15 cellular contexts compared by ENCODE assay signal in genomic region chr14:24178399-24179178, GRCh38. TPM values are rescaled to one million over a fixed set of nuclear protein-coding genes. Genes with fewer than 3 reads are reported as not detected.
DNase-seq lines count a peak whose midpoint lies in the region; ATAC-seq and TF ChIP-seq lines count a peak whose summit lies in the region.
"Had no signal": no experiment of that assay in that cellular context is flagged by ENCODE, and none has a peak within 500 bp of the region (broad histone marks: within the 10 kb centered on the region; RNA-seq: fewer than 3 reads in every experiment).

No MANE protein-coding gene starts in this region.

- H3K27me3 ChIP-seq in hepatocyte (no peaks in the 10 kb centered on the region), vagina (no peaks in the 10 kb centered on the region)
- H3K27me3 ChIP-seq: breast epithelium, right atrium auricular region had no signal

- ATAC-seq in activated CD8-positive, alpha-beta memory T cell treated with anti-CD3 and anti-CD28 coated beads, Interleukin-2, amount 10 ng/mL, durations not matched to agents 7 days and 5 days, result no peak
- ATAC-seq: left ventricle myocardium superior; naive thymus-derived CD8-positive, alpha-beta T cell had no signal

- H3K4me1 ChIP-seq in hepatocyte (ENCODE audit: insufficient read depth) (no peaks in the 10 kb centered on the region), vagina (peaks cover 14% of the 10 kb centered on the region)
- H3K4me1 ChIP-seq: breast epithelium had no signal

- no peak overlapping the region for H3K4me2 ChIP-seq in hepatocyte

- H3K9me3 ChIP-seq in hepatocyte (ENCODE audit: low read depth) (no peaks in the 10 kb centered on the region), vagina (no peaks in the 10 kb centered on the region)
- H3K9me3 ChIP-seq: breast epithelium, right atrium auricular region had no signal

- no peak for TF ChIP-seq CTCF in hepatocyte (IDR thresholded peaks at IDR 0.05; ENCODE audit: poor library complexity)
- TF ChIP-seq CTCF in vagina (IDR thresholded peaks at IDR 0.05), result no peak

- H3K9me2 ChIP-seq in hepatocyte (replicated peaks; ENCODE audit: insufficient read depth), result no peaks in the 10 kb centered on the region

- CTCF ChIA-PET in activated CD8-positive, alpha-beta memory T cell treated with anti-CD3 and anti-CD28 coated beads, Interleukin-2, amount 10 ng/mL, durations not matched to agents 7 days and 5 days (lab: Charles Lee), result interaction anchor here (0.8 to 1.4 kb wide), 3 partner anchors 8 to 17 kb away, joined by 3 to 9 read pairs (median 4); partner anchors contain the start of gene IRF9

- peaks cover 8% of the 10 kb centered on the region for H3K4me1 Mint-ChIP-seq in activated CD8-positive, alpha-beta memory T cell treated with anti-CD3 and anti-CD28 coated beads, Interleukin-2, amount 10 ng/mL, durations not matched to agents 7 days and 5 days

- H3K27me3 Mint-ChIP-seq in activated CD8-positive, alpha-beta memory T cell treated with anti-CD3 and anti-CD28 coated beads, Interleukin-2, amount 10 ng/mL, durations not matched to agents 7 days and 5 days, result no peaks in the 10 kb centered on the region
- H3K27me3 Mint-ChIP-seq: activated naive CD4-positive, alpha-beta T cell treated with anti-CD3 and anti-CD28 coated beads, Interleukin-2, amount 10 ng/mL, durations not matched to agents 7 days and 5 days; naive thymus-derived CD8-positive, alpha-beta T cell had no signal

- WGBS in hepatocyte (ENCODE audit: low lambda C conversion rate, missing lambda C conversion rate), result 89% methylated on average over 12 of the region's 12 CpGs

- no peaks in the 10 kb centered on the region for H4K20me1 ChIP-seq in hepatocyte (ENCODE audit: insufficient read depth, poor library complexity, severe bottlenecking)

- H2AFZ ChIP-seq in hepatocyte, result no peak overlapping the region

- intact Hi-C loops in vagina (cut with DNase I), result no loop called here

- no peak for TF ChIP-seq POLR2A in vagina (IDR thresholded peaks at IDR 0.05)

- H3K27ac Mint-ChIP-seq in activated CD8-positive, alpha-beta memory T cell treated with anti-CD3 and anti-CD28 coated beads, Interleukin-2, amount 10 ng/mL, durations not matched to agents 7 days and 5 days, result peak overlapping the region; percentile 19

- H3K79me2 ChIP-seq in hepatocyte, result peaks cover 12% of the 10 kb centered on the region

- H3K36me3 ChIP-seq in hepatocyte (replicated peaks; ENCODE audit: insufficient read depth, low read depth) (peaks cover 2% of the 10 kb centered on the region), vagina (peaks cover 0 to 13% of the 10 kb centered on the region in 2 donors)

- no peak overlapping the region for H3K4me3 Mint-ChIP-seq in activated CD8-positive, alpha-beta memory T cell treated with anti-CD3 and anti-CD28 coated beads, Interleukin-2, amount 10 ng/mL, durations not matched to agents 7 days and 5 days
- H3K4me3 Mint-ChIP-seq: activated naive CD4-positive, alpha-beta T cell treated with anti-CD3 and anti-CD28 coated beads, Interleukin-2, amount 10 ng/mL, durations not matched to agents 7 days and 5 days; naive thymus-derived CD8-positive, alpha-beta T cell had no signal

- H3K4me3 ChIP-seq in hepatocyte, result no peak overlapping the region
- no peak overlapping the region for H3K4me3 ChIP-seq in vagina
- H3K4me3 ChIP-seq: breast epithelium, right atrium auricular region had no signal

- peaks cover 27% of the 10 kb centered on the region for H3K36me3 Mint-ChIP-seq in activated CD8-positive, alpha-beta memory T cell treated with anti-CD3 and anti-CD28 coated beads, Interleukin-2, amount 10 ng/mL, durations not matched to agents 7 days and 5 days

- DNase-seq in activated CD8-positive, alpha-beta memory T cell treated with anti-CD3 and anti-CD28 coated beads, Interleukin-2, amount 10 ng/mL, durations not matched to agents 7 days and 5 days, result no peak
- no peak for DNase-seq in activated CD8-positive, alpha-beta memory T cell treated with anti-CD3 and anti-CD28 coated beads, Interleukin-2, amount 50 U/mL, for 48 hours
- DNase-seq in hepatocyte (ENCODE audit: low spot score), result no peak
- DNase-seq in substantia nigra (lab: John Stamatoyannopoulos, UW), result no peak
- no peak for DNase-seq in vagina (ENCODE audit: extremely low spot score in 2 of 2)
- no peak for DNase-seq in LoVo (ENCODE audit: low spot score)
- DNase-seq: activated naive CD4-positive, alpha-beta T cell treated with anti-CD3 and anti-CD28 coated beads, Interleukin-2, amount 10 ng/mL, durations not matched to agents 7 days and 5 days; Kasumi-1; left ventricle myocardium superior; naive thymus-derived CD8-positive, alpha-beta T cell; NCI-H1694; NCI-H510A treated with DMSO at 0.1 percent for 48 hours had no signal

- no peaks in the 10 kb centered on the region for H3K9me3 Mint-ChIP-seq in activated CD8-positive, alpha-beta memory T cell treated with anti-CD3 and anti-CD28 coated beads, Interleukin-2, amount 10 ng/mL, durations not matched to agents 7 days and 5 days (ENCODE audit: low read depth)
- H3K9me3 Mint-ChIP-seq: activated naive CD4-positive, alpha-beta T cell treated with anti-CD3 and anti-CD28 coated beads, Interleukin-2, amount 10 ng/mL, durations not matched to agents 7 days and 5 days; naive thymus-derived CD8-positive, alpha-beta T cell had no signal

- peak overlapping the region; percentile 87 for H3K27ac ChIP-seq in hepatocyte
- H3K27ac ChIP-seq in substantia nigra (ENCODE audit: low read depth, low read length, poor library complexity, severe bottlenecking), result peak overlapping the region; percentile 86
- H3K27ac ChIP-seq in vagina, result no peak overlapping the region

RNA-seq across cellular contexts. Expression of gene REC8, which starts 6.7 kb away (rescaled TPM):
- 10 to 100 TPM; 52.9 to 92.8 TPM for total RNA-seq in activated CD8-positive, alpha-beta memory T cell treated with anti-CD3 and anti-CD28 coated beads, Interleukin-2, amount 10 ng/mL, durations not matched to agents 7 days and 5 days
- total RNA-seq in hepatocyte, result 28.5 and 44.8 TPM in 2 replicates
- polyA plus RNA-seq in hepatocyte, result 170 and 193 TPM in 2 replicates
- 5.9 TPM for total RNA-seq in vagina

RNA-seq across cellular contexts. Expression of gene IPO4, which starts 10.0 kb away (rescaled TPM):
- 10 to 100 TPM; 32.4 to 54.9 TPM for total RNA-seq in activated CD8-positive, alpha-beta memory T cell treated with anti-CD3 and anti-CD28 coated beads, Interleukin-2, amount 10 ng/mL, durations not matched to agents 7 days and 5 days
- total RNA-seq in hepatocyte, result 18.7 and 19.5 TPM in 2 replicates
- 19.0 and 26.4 TPM in 2 replicates for polyA plus RNA-seq in hepatocyte
- 28.5 TPM for total RNA-seq in vagina

RNA-seq across cellular contexts. Expression of gene TM9SF1, which starts 16.7 kb away (rescaled TPM):
- total RNA-seq in activated CD8-positive, alpha-beta memory T cell treated with anti-CD3 and anti-CD28 coated beads, Interleukin-2, amount 10 ng/mL, durations not matched to agents 7 days and 5 days, result 10 to 100 TPM; 26.7 to 32.8 TPM
- total RNA-seq in hepatocyte (68.1 and 75.4 TPM in 2 replicates), vagina (37.3 TPM)
- 84.0 and 86.1 TPM in 2 replicates for polyA plus RNA-seq in hepatocyte

RNA-seq across cellular contexts. Expression of gene IRF9, which starts 17.5 kb away (rescaled TPM):
- 100 to 1,000 TPM; 238 to 295 TPM for total RNA-seq in activated CD8-positive, alpha-beta memory T cell treated with anti-CD3 and anti-CD28 coated beads, Interleukin-2, amount 10 ng/mL, durations not matched to agents 7 days and 5 days
- total RNA-seq in hepatocyte, result 33.7 and 42.7 TPM in 2 replicates
- 66.9 and 79.5 TPM in 2 replicates for polyA plus RNA-seq in hepatocyte
- 55.0 TPM for total RNA-seq in vagina

RNA-seq across cellular contexts. Expression of gene TSSK4, which starts 26.9 kb away (rescaled TPM):
- total RNA-seq in activated CD8-positive, alpha-beta memory T cell treated with anti-CD3 and anti-CD28 coated beads, Interleukin-2, amount 10 ng/mL, durations not matched to agents 7 days and 5 days, result under 1 TPM in 1 of 2 experiments, not detected in 1; 0.42 TPM
- total RNA-seq in hepatocyte (0.84 TPM in 1 of 2 replicates, not detected in the other), vagina (0.74 TPM)
- 0.74 and 1.4 TPM in 2 replicates for polyA plus RNA-seq in hepatocyte
- total RNA-seq: G401, right atrium auricular region had no signal
